In the genomic region with DNA sequence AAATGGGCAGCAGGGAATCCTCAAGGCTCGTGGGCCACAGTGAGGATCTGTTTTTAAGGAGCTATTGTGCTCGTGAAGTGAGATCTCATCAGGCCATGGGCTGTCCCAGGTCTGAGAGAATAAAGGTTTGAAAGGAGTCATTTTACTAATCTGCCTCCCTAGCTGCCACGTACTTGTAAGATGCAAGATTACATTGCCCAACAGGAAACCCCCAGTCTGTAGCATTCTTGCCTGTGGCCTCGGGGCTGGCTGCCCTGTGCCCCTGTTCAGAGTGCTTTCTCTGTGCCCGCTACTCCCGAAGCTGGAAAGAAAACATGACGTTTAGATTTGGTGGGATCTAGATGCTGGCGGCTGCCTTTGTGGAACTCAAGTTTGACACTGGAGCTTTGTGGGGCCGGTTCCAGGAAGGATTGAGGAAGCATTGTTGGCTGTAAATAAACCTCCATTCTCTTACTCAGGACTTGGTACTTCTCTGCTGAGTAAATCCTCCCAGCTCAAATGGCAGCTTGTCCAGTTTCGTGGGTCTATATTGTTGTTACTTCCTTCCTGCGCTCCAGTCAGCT, we compare ENCODE assay signal across 8 cellular contexts. TPM values are rescaled to one million over a fixed set of nuclear protein-coding genes. Genes with fewer than 3 reads are reported as not detected.
DNase-seq lines count a peak whose midpoint lies in the region; ATAC-seq and TF ChIP-seq lines count a peak whose summit lies in the region.

No MANE protein-coding gene starts in this region.

- ATAC-seq in lower lobe of right lung, result peak; percentile 6 to 14

- H3K27ac Mint-ChIP-seq in activated naive CD4-positive, alpha-beta T cell treated with anti-CD3 and anti-CD28 coated beads, Interleukin-2, amount 50 U/mL, for 24 hours, result peak overlapping the region; percentile 90
- H3K27ac Mint-ChIP-seq in type B pancreatic cell, result peak overlapping the region; percentile 95

- no peak for DNase-seq in activated naive CD4-positive, alpha-beta T cell treated with anti-CD3 and anti-CD28 coated beads, Interleukin-2, amount 50 U/mL, for 16 hours
- peak; percentile 72 for DNase-seq in adipocyte (ENCODE audit: low read depth)
- no peak for DNase-seq in lower lobe of right lung
- no peak for DNase-seq in type B pancreatic cell (ENCODE audit: extremely low spot score, unreplicated experiment)
- no peak for DNase-seq in NCI-H526 treated with DMSO at 0.1 percent for 48 hours (lab: John Stamatoyannopoulos, UW)
- no peak for DNase-seq in lower leg skin (ENCODE audit: low spot score in 2 of 2)
- no peak for DNase-seq in NCI-H1436 (lab: John Stamatoyannopoulos, UW)

- no peaks in the 10 kb centered on the region for H3K36me3 Mint-ChIP-seq in activated naive CD4-positive, alpha-beta T cell treated with anti-CD3 and anti-CD28 coated beads, Interleukin-2, amount 50 U/mL, for 24 hours
- H3K36me3 Mint-ChIP-seq in type B pancreatic cell, result peaks cover 12% of the 10 kb centered on the region

- H3K4me3 Mint-ChIP-seq in activated naive CD4-positive, alpha-beta T cell treated with anti-CD3 and anti-CD28 coated beads, Interleukin-2, amount 50 U/mL, for 24 hours, result no peak overlapping the region
- H3K4me3 Mint-ChIP-seq in type B pancreatic cell, result no peak overlapping the region

- H3K4me3 ChIP-seq in adipocyte (ENCODE audit: low read length) (no peak overlapping the region), lower lobe of right lung (no peak overlapping the region), lower leg skin (ENCODE audit: low read depth, poor library complexity, severe bottlenecking) (no peak overlapping the region)

- H3K4me1 Mint-ChIP-seq in activated naive CD4-positive, alpha-beta T cell treated with anti-CD3 and anti-CD28 coated beads, Interleukin-2, amount 50 U/mL, for 24 hours, result peaks cover 66% of the 10 kb centered on the region
- H3K4me1 Mint-ChIP-seq in type B pancreatic cell (ENCODE audit: unreplicated experiment), result peaks cover 47% of the 10 kb centered on the region

- no peaks in the 10 kb centered on the region for H3K27me3 Mint-ChIP-seq in activated naive CD4-positive, alpha-beta T cell treated with anti-CD3 and anti-CD28 coated beads, Interleukin-2, amount 50 U/mL, for 24 hours
- H3K27me3 Mint-ChIP-seq in type B pancreatic cell, result no peaks in the 10 kb centered on the region

- peaks cover 53% of the 10 kb centered on the region for H3K4me1 ChIP-seq in adipocyte (ENCODE audit: control insufficient read depth, insufficient read depth, low read length)
- peaks cover 85% of the 10 kb centered on the region for H3K4me1 ChIP-seq in lower lobe of right lung

- intact Hi-C loops in lower lobe of right lung (cut with DNase I), result no loop called here
- intact Hi-C loops in lower leg skin (cut with DNase I; ENCODE audit: low total_unique reads), result no loop called here

- peak overlapping the region; percentile 67 for H3K27ac ChIP-seq in lower lobe of right lung

- H3K27me3 ChIP-seq in adipocyte (replicated peaks; ENCODE audit: control insufficient read depth, insufficient read depth, low read length) (no peaks in the 10 kb centered on the region), lower lobe of right lung (ENCODE audit: low read depth) (no peaks in the 10 kb centered on the region)

- TF ChIP-seq CTCF in lower lobe of right lung (IDR thresholded peaks at IDR 0.05) (no peak), type B pancreatic cell (conservative IDR thresholded peaks at IDR 0.05) (no peak), lower leg skin (IDR thresholded peaks at IDR 0.05) (no peak)

- H3K36me3 ChIP-seq in adipocyte (ENCODE audit: control insufficient read depth, insufficient read depth, low read length, severe bottlenecking) (peaks cover 21% of the 10 kb centered on the region), lower lobe of right lung (peaks cover 33% of the 10 kb centered on the region)

- H3K9ac ChIP-seq in adipocyte (ENCODE audit: low read length), result no peak overlapping the region

- TF ChIP-seq POLR2A in lower leg skin (IDR thresholded peaks at IDR 0.05), result no peak

- no peaks in the 10 kb centered on the region for H3K9me3 Mint-ChIP-seq in activated naive CD4-positive, alpha-beta T cell treated with anti-CD3 and anti-CD28 coated beads, Interleukin-2, amount 50 U/mL, for 24 hours
- H3K9me3 Mint-ChIP-seq in type B pancreatic cell, result no peaks in the 10 kb centered on the region

- H3K9me3 ChIP-seq in adipocyte (ENCODE audit: control insufficient read depth, low read length), result no peaks in the 10 kb centered on the region
- no peaks in the 10 kb centered on the region for H3K9me3 ChIP-seq in lower lobe of right lung

- WGBS in lower leg skin, 2 donors, result 30 to 37% methylated on average over 11 of the region's 11 CpGs

RNA-seq across cellular contexts. Expression of a gene that starts 21.2 kb away (rescaled TPM):
- total RNA-seq in lower lobe of right lung (73.0 TPM), type B pancreatic cell (ENCODE audit: low replicate concordance) (88.1 and 89.3 TPM in 2 replicates), lower leg skin (10 to 100 TPM; 54.0 to 85.1 (median 74.1) TPM)

RNA-seq across cellular contexts. Expression of a gene that starts 21.3 kb away (rescaled TPM):
- 39.4 TPM for total RNA-seq in lower lobe of right lung
- total RNA-seq in type B pancreatic cell (ENCODE audit: low replicate concordance), result 64.7 and 90.4 TPM in 2 replicates
- total RNA-seq in lower leg skin, result 10 to 100 TPM; 50.8 to 76.3 (median 60.5) TPM

RNA-seq across cellular contexts. Expression of a gene that starts 33.0 kb away (rescaled TPM):
- total RNA-seq in lower lobe of right lung (34.7 TPM), type B pancreatic cell (ENCODE audit: low replicate concordance) (26.4 and 57.8 TPM in 2 replicates), lower leg skin (100 to 1,000 TPM; 371 to 689 (median 435) TPM)

RNA-seq across cellular contexts. Expression of a gene that starts 55.1 kb away (rescaled TPM):
- 2.7 TPM for total RNA-seq in lower lobe of right lung
- total RNA-seq in type B pancreatic cell (ENCODE audit: low replicate concordance), result 9.3 and 17.7 TPM in 2 replicates
- total RNA-seq in lower leg skin, result 10 to 100 TPM in 1 of 4 donors, 1 to 10 TPM in 3; 7.1 to 11.9 (median 9.5) TPM
